In genomic region chr7:16265184-16265804, GRCh38 we compare ENCODE assay signal across 1 cellular context.
TF ChIP-seq lines count a peak whose summit lies in the region.

No MANE protein-coding gene starts in this region.

TF ChIP-seq in K562, 482 proteins besides CTCF, POLR2A, EP300 and RAD21 (continued from another document and continues in another):
- TF ChIP-seq, protein P1, sequence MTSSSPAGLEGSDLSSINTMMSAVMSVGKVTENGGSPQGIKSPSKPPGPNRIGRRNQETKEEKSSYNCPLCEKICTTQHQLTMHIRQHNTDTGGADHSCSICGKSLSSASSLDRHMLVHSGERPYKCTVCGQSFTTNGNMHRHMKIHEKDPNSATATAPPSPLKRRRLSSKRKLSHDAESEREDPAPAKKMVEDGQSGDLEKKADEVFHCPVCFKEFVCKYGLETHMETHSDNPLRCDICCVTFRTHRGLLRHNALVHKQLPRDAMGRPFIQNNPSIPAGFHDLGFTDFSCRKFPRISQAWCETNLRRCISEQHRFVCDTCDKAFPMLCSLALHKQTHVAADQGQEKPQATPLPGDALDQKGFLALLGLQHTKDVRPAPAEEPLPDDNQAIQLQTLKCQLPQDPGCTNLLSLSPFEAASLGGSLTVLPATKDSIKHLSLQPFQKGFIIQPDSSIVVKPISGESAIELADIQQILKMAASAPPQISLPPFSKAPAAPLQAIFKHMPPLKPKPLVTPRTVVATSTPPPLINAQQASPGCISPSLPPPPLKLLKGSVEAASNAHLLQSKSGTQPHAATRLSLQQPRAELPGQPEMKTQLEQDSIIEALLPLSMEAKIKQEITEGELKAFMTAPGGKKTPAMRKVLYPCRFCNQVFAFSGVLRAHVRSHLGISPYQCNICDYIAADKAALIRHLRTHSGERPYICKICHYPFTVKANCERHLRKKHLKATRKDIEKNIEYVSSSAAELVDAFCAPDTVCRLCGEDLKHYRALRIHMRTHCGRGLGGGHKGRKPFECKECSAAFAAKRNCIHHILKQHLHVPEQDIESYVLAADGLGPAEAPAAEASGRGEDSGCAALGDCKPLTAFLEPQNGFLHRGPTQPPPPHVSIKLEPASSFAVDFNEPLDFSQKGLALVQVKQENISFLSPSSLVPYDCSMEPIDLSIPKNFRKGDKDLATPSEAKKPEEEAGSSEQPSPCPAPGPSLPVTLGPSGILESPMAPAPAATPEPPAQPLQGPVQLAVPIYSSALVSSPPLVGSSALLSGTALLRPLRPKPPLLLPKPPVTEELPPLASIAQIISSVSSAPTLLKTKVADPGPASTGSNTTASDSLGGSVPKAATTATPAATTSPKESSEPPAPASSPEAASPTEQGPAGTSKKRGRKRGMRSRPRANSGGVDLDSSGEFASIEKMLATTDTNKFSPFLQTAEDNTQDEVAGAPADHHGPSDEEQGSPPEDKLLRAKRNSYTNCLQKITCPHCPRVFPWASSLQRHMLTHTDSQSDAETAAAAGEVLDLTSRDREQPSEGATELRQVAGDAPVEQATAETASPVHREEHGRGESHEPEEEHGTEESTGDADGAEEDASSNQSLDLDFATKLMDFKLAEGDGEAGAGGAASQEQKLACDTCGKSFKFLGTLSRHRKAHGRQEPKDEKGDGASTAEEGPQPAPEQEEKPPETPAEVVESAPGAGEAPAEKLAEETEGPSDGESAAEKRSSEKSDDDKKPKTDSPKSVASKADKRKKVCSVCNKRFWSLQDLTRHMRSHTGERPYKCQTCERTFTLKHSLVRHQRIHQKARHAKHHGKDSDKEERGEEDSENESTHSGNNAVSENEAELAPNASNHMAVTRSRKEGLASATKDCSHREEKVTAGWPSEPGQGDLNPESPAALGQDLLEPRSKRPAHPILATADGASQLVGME (CRISPR knock-in tag; IDR thresholded peaks at IDR 0.05): no peak
- TF ChIP-seq GATAD2A (IDR thresholded peaks at IDR 0.05): 0 out of 2 replicates have a peak, but pooled peaks have one; percentile 7
- TF ChIP-seq CREB1 (IDR thresholded peaks at IDR 0.05): no peak
- TF ChIP-seq CREB1 (CRISPR knock-in tag; IDR thresholded peaks at IDR 0.05): no peak
- no peak for TF ChIP-seq ZBTB7A (IDR thresholded peaks at IDR 0.05; ENCODE audit: borderline replicate concordance, control insufficient read depth, low read depth, low read length)
- TF ChIP-seq ARNT (IDR thresholded peaks at IDR 0.05): peak in 1 of 2 experiments; percentile 41; a peak in 1 of 4 replicates
- TF ChIP-seq ZFPM2 (CRISPR knock-in tag; IDR thresholded peaks at IDR 0.05): no peak
- no peak for TF ChIP-seq ZBTB34 (CRISPR knock-in tag; IDR thresholded peaks at IDR 0.05)
- TF ChIP-seq ARID2 (IDR thresholded peaks at IDR 0.05): no peak
- 0 out of 2 replicates have a peak, but pooled peaks have one; percentile 1 for TF ChIP-seq ZFP1 (CRISPR knock-in tag; IDR thresholded peaks at IDR 0.05)
- no peak for TF ChIP-seq CHD2 (IDR thresholded peaks at IDR 0.05; ENCODE audit: low read depth, low read length)
- no peak for TF ChIP-seq HMG20A (CRISPR knock-in tag; conservative IDR thresholded peaks at IDR 0.05)
- 0 out of 4 replicates have a peak, but pooled peaks of 1 of the 2 experiments have one; percentile 18 for TF ChIP-seq CSDE1 (IDR thresholded peaks at IDR 0.05)
- no peak for TF ChIP-seq RFX1 (IDR thresholded peaks at IDR 0.05)
- TF ChIP-seq FOXM1 (IDR thresholded peaks at IDR 0.05; ENCODE audit: low read depth): no peak
- TF ChIP-seq FOXM1 (CRISPR knock-in tag; IDR thresholded peaks at IDR 0.05; ENCODE audit: low read depth): no peak
- TF ChIP-seq, protein P2, sequence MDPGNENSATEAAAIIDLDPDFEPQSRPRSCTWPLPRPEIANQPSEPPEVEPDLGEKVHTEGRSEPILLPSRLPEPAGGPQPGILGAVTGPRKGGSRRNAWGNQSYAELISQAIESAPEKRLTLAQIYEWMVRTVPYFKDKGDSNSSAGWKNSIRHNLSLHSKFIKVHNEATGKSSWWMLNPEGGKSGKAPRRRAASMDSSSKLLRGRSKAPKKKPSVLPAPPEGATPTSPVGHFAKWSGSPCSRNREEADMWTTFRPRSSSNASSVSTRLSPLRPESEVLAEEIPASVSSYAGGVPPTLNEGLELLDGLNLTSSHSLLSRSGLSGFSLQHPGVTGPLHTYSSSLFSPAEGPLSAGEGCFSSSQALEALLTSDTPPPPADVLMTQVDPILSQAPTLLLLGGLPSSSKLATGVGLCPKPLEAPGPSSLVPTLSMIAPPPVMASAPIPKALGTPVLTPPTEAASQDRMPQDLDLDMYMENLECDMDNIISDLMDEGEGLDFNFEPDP (CRISPR knock-in tag; IDR thresholded peaks at IDR 0.05): no peak
- TF ChIP-seq SMAD1 (IDR thresholded peaks at IDR 0.05; ENCODE audit: low read depth, low read length, partially characterized antibody): no peak
- no peak for TF ChIP-seq SNRNP70 (optimal IDR thresholded peaks at IDR 0.05; ENCODE audit: low read depth, low read length)
- 0 out of 2 replicates have a peak, but pooled peaks have one; percentile 3 for TF ChIP-seq ZNF584 (CRISPR knock-in tag; IDR thresholded peaks at IDR 0.05; ENCODE audit: low read depth)
- TF ChIP-seq TFAM (CRISPR knock-in tag; conservative IDR thresholded peaks at IDR 0.05): no peak
- TF ChIP-seq PHF21A (IDR thresholded peaks at IDR 0.05; ENCODE audit: borderline replicate concordance, low read depth): no peak
- TF ChIP-seq IFI16 (CRISPR knock-in tag; IDR thresholded peaks at IDR 0.05): no peak
- no peak for TF ChIP-seq MEF2D (tag; conservative IDR thresholded peaks at IDR 0.05; ENCODE audit: low read depth)
- TF ChIP-seq, protein P3, sequence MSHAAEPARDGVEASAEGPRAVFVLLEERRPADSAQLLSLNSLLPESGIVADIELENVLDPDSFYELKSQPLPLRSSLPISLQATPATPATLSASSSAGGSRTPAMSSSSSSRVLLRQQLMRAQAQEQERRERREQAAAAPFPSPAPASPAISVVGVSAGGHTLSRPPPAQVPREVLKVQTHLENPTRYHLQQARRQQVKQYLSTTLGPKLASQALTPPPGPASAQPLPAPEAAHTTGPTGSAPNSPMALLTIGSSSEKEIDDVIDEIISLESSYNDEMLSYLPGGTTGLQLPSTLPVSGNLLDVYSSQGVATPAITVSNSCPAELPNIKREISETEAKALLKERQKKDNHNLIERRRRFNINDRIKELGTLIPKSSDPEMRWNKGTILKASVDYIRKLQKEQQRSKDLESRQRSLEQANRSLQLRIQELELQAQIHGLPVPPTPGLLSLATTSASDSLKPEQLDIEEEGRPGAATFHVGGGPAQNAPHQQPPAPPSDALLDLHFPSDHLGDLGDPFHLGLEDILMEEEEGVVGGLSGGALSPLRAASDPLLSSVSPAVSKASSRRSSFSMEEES (CRISPR knock-in tag; IDR thresholded peaks at IDR 0.05): no peak
- no peak for TF ChIP-seq MYBL2 (IDR thresholded peaks at IDR 0.05; ENCODE audit: low read depth)
- TF ChIP-seq MYBL2 (CRISPR knock-in tag; IDR thresholded peaks at IDR 0.05; ENCODE audit: borderline replicate concordance): no peak
- no peak for TF ChIP-seq SREBF1 (IDR thresholded peaks at IDR 0.05; ENCODE audit: borderline replicate concordance, low read depth, low read length)
- no peak for TF ChIP-seq HOMEZ (CRISPR knock-in tag; IDR thresholded peaks at IDR 0.05)
- peak; percentile 81; the same call in 1 of the 2 replicates for TF ChIP-seq MTA3 (IDR thresholded peaks at IDR 0.05; ENCODE audit: borderline replicate concordance)
- TF ChIP-seq, protein P4, sequence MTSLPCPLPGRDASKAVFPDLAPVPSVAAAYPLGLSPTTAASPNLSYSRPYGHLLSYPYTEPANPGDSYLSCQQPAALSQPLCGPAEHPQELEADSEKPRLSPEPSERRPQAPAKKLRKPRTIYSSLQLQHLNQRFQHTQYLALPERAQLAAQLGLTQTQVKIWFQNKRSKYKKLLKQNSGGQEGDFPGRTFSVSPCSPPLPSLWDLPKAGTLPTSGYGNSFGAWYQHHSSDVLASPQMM (CRISPR knock-in tag; IDR thresholded peaks at IDR 0.05): no peak
- TF ChIP-seq XRCC5 (IDR thresholded peaks at IDR 0.05; ENCODE audit: low read depth, low read length): no peak
- no peak for TF ChIP-seq NFIC (IDR thresholded peaks at IDR 0.05)
- no peak for TF ChIP-seq FOXP1 (CRISPR knock-in tag; IDR thresholded peaks at IDR 0.05)
- TF ChIP-seq ZBTB33 (CRISPR knock-in tag; IDR thresholded peaks at IDR 0.05): no peak
- peak; percentile 73 for TF ChIP-seq SUPT5H (IDR thresholded peaks at IDR 0.05)
- TF ChIP-seq DDX20 (tag; IDR thresholded peaks at IDR 0.05; ENCODE audit: low read depth): no peak; the same call in 1 of the 2 replicates
- TF ChIP-seq MLX (CRISPR knock-in tag; conservative IDR thresholded peaks at IDR 0.05): no peak
- TF ChIP-seq NFXL1 (CRISPR knock-in tag; IDR thresholded peaks at IDR 0.05): no peak
- TF ChIP-seq ZNF23 (CRISPR knock-in tag; IDR thresholded peaks at IDR 0.05): no peak
- TF ChIP-seq ZNF695 (CRISPR knock-in tag; IDR thresholded peaks at IDR 0.05): no peak
- no peak for TF ChIP-seq ZNF354B (CRISPR knock-in tag; IDR thresholded peaks at IDR 0.05)
- peak; percentile 19 for TF ChIP-seq CXXC5 (CRISPR knock-in tag; IDR thresholded peaks at IDR 0.05)
- no peak for TF ChIP-seq FUS (optimal IDR thresholded peaks at IDR 0.05; ENCODE audit: low read depth, low read length)
- TF ChIP-seq RBM25 (IDR thresholded peaks at IDR 0.05; ENCODE audit: low read depth, low read length, severe bottlenecking): no peak
- TF ChIP-seq MTA2 (IDR thresholded peaks at IDR 0.05; ENCODE audit: low read depth): no peak
- no peak for TF ChIP-seq RBM14 (IDR thresholded peaks at IDR 0.05; ENCODE audit: borderline replicate concordance, insufficient read depth, low read depth, low read length)
- TF ChIP-seq MED1 (CRISPR knock-in tag; IDR thresholded peaks at IDR 0.05; ENCODE audit: borderline replicate concordance): no peak
- TF ChIP-seq HMBOX1 (IDR thresholded peaks at IDR 0.05): peak; percentile 96
- no peak for TF ChIP-seq SIRT6 (IDR thresholded peaks at IDR 0.05; ENCODE audit: low read depth, low read length)
- TF ChIP-seq, protein P5, sequence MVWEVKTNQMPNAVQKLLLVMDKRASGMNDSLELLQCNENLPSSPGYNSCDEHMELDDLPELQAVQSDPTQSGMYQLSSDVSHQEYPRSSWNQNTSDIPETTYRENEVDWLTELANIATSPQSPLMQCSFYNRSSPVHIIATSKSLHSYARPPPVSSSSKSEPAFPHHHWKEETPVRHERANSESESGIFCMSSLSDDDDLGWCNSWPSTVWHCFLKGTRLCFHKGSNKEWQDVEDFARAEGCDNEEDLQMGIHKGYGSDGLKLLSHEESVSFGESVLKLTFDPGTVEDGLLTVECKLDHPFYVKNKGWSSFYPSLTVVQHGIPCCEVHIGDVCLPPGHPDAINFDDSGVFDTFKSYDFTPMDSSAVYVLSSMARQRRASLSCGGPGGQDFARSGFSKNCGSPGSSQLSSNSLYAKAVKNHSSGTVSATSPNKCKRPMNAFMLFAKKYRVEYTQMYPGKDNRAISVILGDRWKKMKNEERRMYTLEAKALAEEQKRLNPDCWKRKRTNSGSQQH (CRISPR knock-in tag; IDR thresholded peaks at IDR 0.05): no peak
- TF ChIP-seq NFYB (IDR thresholded peaks at IDR 0.05; ENCODE audit: extremely low read depth, insufficient read length): no peak
- TF ChIP-seq GTF2A2 (tag; IDR thresholded peaks at IDR 0.05): no peak
